In genomic region chr4:125639182-125639621, GRCh38 we compare ENCODE assay signal across 13 cellular contexts.
DNase-seq lines count a peak whose midpoint lies in the region; ATAC-seq, FAIRE-seq and TF ChIP-seq lines count a peak whose summit lies in the region.
"Had no signal": no experiment of that assay in that cellular context is flagged by ENCODE, and none has a peak within 500 bp of the region (broad histone marks: within the 10 kb centered on the region; RNA-seq: fewer than 3 reads in every experiment).

No MANE protein-coding gene starts in this region.

- peaks cover 0 to 7% (median 0%) of the 10 kb centered on the region in 6 donors for H3K4me1 ChIP-seq in spleen

- no peaks in the 10 kb centered on the region for H3K27me3 ChIP-seq in spleen (replicated peaks in 1 of 7)

- intact Hi-C loops in spleen (cut with DNase I; ENCODE audit: low total_unique reads): no loop called here

- ATAC-seq in HG02973 (IDR thresholded peaks at IDR 0.05; ENCODE audit: unreplicated experiment): no peak

- H3K4me3 ChIP-seq in spleen: no peak overlapping the region

- peak overlapping the region in 4 of 8 donors; percentile 14 to 56 (median 30) for H3K27ac ChIP-seq in spleen

- no peaks in the 10 kb centered on the region for H3K36me3 ChIP-seq in spleen

- no peak for FAIRE-seq in frontal cortex (lab: Jason Lieb, UNC)

- TF ChIP-seq POLR2A in spleen (IDR thresholded peaks at IDR 0.05): no peak

- WGBS in spleen, 5 donors: 51 to 77% (median 60%) methylated on average over 5 to 6 of the region's 6 CpGs

- no peaks in the 10 kb centered on the region for H3K9me3 ChIP-seq in spleen

- DNase-seq in NCI-H2227 (lab: John Stamatoyannopoulos, UW; ENCODE audit: unreplicated experiment) (peak; percentile 25), NCI-H2227 treated with DMSO at 0.1 percent for 48 hours (lab: John Stamatoyannopoulos, UW) (no peak), fibroblast of gingiva (ENCODE audit: low read depth) (peak; percentile 20), left kidney (ENCODE audit: low read depth, low spot score) (peak; percentile 74), spleen (peak; percentile 75), D341Med (ENCODE audit: low spot score) (no peak), frontal cortex (ENCODE audit: low spot score in 2 of 2) (no peak)
- DNase-seq: 8988T, anterior cingulate cortex, midbrain, NCI-H1694 treated with DMSO at 0.1 percent for 48 hours, T-helper 2 cell had no signal

- no peak for TF ChIP-seq CTCF in spleen (IDR thresholded peaks at IDR 0.05 in 8 of 11, conservative IDR thresholded peaks at IDR 0.05 in 3 of 11)

Comparison
In these comparisons a context has a peak if more than half of its experiments do, and no peak if none do; other contexts are left out.
1. DNase-seq: peak in NCI-H2227 (single experiment), fibroblast of gingiva (single experiment), left kidney (single experiment) and spleen (single experiment); none in NCI-H2227 treated with DMSO at 0.1 percent for 48 hours (single experiment), D341Med (single experiment) and frontal cortex (0 of 2).